9 cellular contexts compared by ENCODE assay signal in genomic region chr7:99778880-99779279, GRCh38. TPM values are rescaled to one million over a fixed set of nuclear protein-coding genes. Genes with fewer than 3 reads are reported as not detected.
"Had no signal": no experiment of that assay in that cellular context is flagged by ENCODE, and none has a peak within 500 bp of the region (broad histone marks: within the 10 kb centered on the region; RNA-seq: fewer than 3 reads in every experiment).

No MANE protein-coding gene starts in this region.

- DNase-seq: IMR-90, KBM-7, KG1 had no signal

- H3K27ac ChIP-seq: HL-60 had no signal

- FAIRE-seq: HTR-8/SVneo, K562 had no signal

- ATAC-seq: K562 had no signal

- H3K4me3 ChIP-seq: K562 had no signal

RNA-seq across cellular contexts. Expression of gene CYP3A4, which starts 5.1 kb away (rescaled TPM):
- total RNA-seq: HT-29, IMR-90 had no signal
- polyA plus RNA-seq: IgD-negative memory B cell, IMR-90 had no signal

RNA-seq across cellular contexts. Expression of gene CYP3A7, which starts 43.9 kb away (rescaled TPM):
- total RNA-seq: HT-29, IMR-90, K562 had no signal
- polyA plus RNA-seq: IgD-negative memory B cell, IMR-90 had no signal

RNA-seq across cellular contexts. Expression of gene CYP3A43, which starts 48.9 kb away (rescaled TPM):
- total RNA-seq: HT-29, HT1080, IMR-90, K562 had no signal
- polyA plus RNA-seq: IgD-negative memory B cell, IMR-90, K562 had no signal
